ENCODE assay signal across 8 cellular contexts in genomic region chr13:41457589-41458186, GRCh38. TPM values are rescaled to one million over a fixed set of nuclear protein-coding genes. Genes with fewer than 3 reads are reported as not detected.
DNase-seq lines count a peak whose midpoint lies in the region; ATAC-seq and TF ChIP-seq lines count a peak whose summit lies in the region.

No MANE protein-coding gene starts in this region.

- H3K27me3 ChIP-seq in testis = no peaks in the 10 kb centered on the region

- TF ChIP-seq POLR2A in testis (IDR thresholded peaks at IDR 0.05) = no peak

- no peak overlapping the region for H3K9ac ChIP-seq in SK-N-MC (ENCODE audit: insufficient read length)

- no peaks in the 10 kb centered on the region for H3K9me3 ChIP-seq in SK-N-MC (ENCODE audit: low read depth, low read length)
- H3K9me3 ChIP-seq in testis = no peaks in the 10 kb centered on the region

- peak overlapping the region; percentile 77 for H3K4me3 ChIP-seq in GM12865 (ENCODE audit: low read depth, low read length)
- H3K4me3 ChIP-seq in SK-N-MC = peak overlapping the region; percentile 67
- H3K4me3 ChIP-seq in testis = peak overlapping the region; percentile 57 to 67

- ATAC-seq in HG02610 (IDR thresholded peaks at IDR 0.05; ENCODE audit: unreplicated experiment) = peak; percentile 27

- peak; percentile 29 for DNase-seq in GM12865 (ENCODE audit: low read depth)
- no peak for DNase-seq in SK-N-MC (ENCODE audit: low read depth, low spot score)
- peak in 1 of 61 donors; percentile 54 for DNase-seq in caudate nucleus (lab: John Stamatoyannopoulos, UW)
- DNase-seq in medulla oblongata (ENCODE audit: extremely low spot score) = peak; percentile 5
- no peak for DNase-seq in testis
- DNase-seq in NCI-H2107 treated with DMSO at 0.1 percent for 48 hours (lab: John Stamatoyannopoulos, UW; ENCODE audit: unreplicated experiment) = no peak
- no peak for DNase-seq in putamen (ENCODE audit: low spot score)

- 1 to 6% methylated on average over 6 to 27 of the region's 56 CpGs for WGBS in testis, 2 donors

- H3K27ac ChIP-seq in SK-N-MC = no peak overlapping the region
- peak overlapping the region; percentile 85 for H3K27ac ChIP-seq in caudate nucleus (ENCODE audit: low read depth, low read length)
- no peak overlapping the region for H3K27ac ChIP-seq in testis

- H3K4me1 ChIP-seq in testis = peaks cover 5% of the 10 kb centered on the region

- H3K36me3 ChIP-seq in SK-N-MC (ENCODE audit: insufficient read depth, low read length) (no peaks in the 10 kb centered on the region), testis (ENCODE audit: low read depth, missing control alignments) (no peaks in the 10 kb centered on the region)

- intact Hi-C loops in testis (cut with DNase I; ENCODE audit: low total_unique reads) = no loop called here

- TF ChIP-seq CTCF in GM12865 (IDR thresholded peaks at IDR 0.05; ENCODE audit: insufficient read depth, low read depth, low read length, missing control alignments) (no peak), testis (IDR thresholded peaks at IDR 0.05) (no peak)

RNA-seq across cellular contexts. Expression of gene RGCC, which starts 0.3 kb away (rescaled TPM):
- total RNA-seq in testis = 10 to 100 TPM; 15.1 to 26.5 TPM
- 64.2 TPM for polyA plus RNA-seq in testis (ENCODE audit: insufficient read depth, low read depth, low replicate concordance)

Comparison
In these comparisons a context has a peak if more than half of its experiments do, and no peak if none do; other contexts are left out.
1. DNase-seq: peak in GM12865 (single experiment) and medulla oblongata (single experiment); none in SK-N-MC (single experiment), testis (single experiment), NCI-H2107 treated with DMSO at 0.1 percent for 48 hours (single experiment) and putamen (single experiment).
2. Peak in every context shown above with its lines, with median percentiles within 50 percentile points of each other: H3K4me3 ChIP-seq.